ENCODE assay signal across 12 cellular contexts in the genomic region with DNA sequence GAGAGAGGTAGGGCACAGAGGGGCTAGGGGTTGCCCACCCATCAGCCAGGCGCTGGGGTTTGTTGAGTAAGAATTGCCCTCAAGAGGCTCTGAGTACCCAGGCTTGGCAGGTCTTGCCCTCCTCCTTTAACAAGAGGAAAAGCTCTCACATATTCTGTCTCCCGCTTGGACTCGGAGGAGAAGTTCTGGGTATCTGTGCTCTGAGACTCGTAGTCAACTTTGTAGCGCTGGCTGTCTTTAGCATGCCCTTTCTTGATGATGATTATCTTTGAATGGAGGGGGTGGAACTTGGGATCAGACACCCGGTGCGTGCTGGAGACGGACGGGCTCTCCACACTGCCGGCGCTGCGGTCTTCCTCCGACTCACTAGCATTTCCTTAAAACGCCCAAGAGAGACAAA. TPM values are rescaled to one million over a fixed set of nuclear protein-coding genes. Genes with fewer than 3 reads are reported as not detected.
DNase-seq lines count a peak whose midpoint lies in the region; ATAC-seq and TF ChIP-seq lines count a peak whose summit lies in the region.
"Had no signal": no experiment of that assay in that cellular context is flagged by ENCODE, and none has a peak within 500 bp of the region (broad histone marks: within the 10 kb centered on the region; RNA-seq: fewer than 3 reads in every experiment).

No MANE protein-coding gene starts in this region.

- H3K4me2 ChIP-seq in GM23248 (ENCODE audit: unreplicated experiment): peak overlapping the region; percentile 95
- peak overlapping the region; percentile 89 for H3K4me2 ChIP-seq in hepatocyte
- peak overlapping the region; percentile 95 for H3K4me2 ChIP-seq in smooth muscle cell

- in situ Hi-C loops in GM23248 (cut with MboI): loop anchor here (25.0 kb wide), 2 partner anchors 820 to 1270 kb away; no protein-coding TSS in a partner anchor

- peaks cover 11% of the 10 kb centered on the region; the same call in 1 of the 2 replicates for H3K4me1 ChIP-seq in GM23248 (ENCODE audit: insufficient read depth)
- peaks cover 7% of the 10 kb centered on the region for H3K4me1 ChIP-seq in hepatocyte (ENCODE audit: insufficient read depth)
- peaks cover 4% of the 10 kb centered on the region for H3K4me1 ChIP-seq in smooth muscle cell (ENCODE audit: low read depth)
- H3K4me1 ChIP-seq in foreskin keratinocyte: no peaks in the 10 kb centered on the region

- no peaks in the 10 kb centered on the region for H3K27me3 ChIP-seq in GM23248 (replicated peaks; ENCODE audit: insufficient read depth)
- peaks cover 26% of the 10 kb centered on the region for H3K27me3 ChIP-seq in hepatocyte
- H3K27me3 ChIP-seq in smooth muscle cell (ENCODE audit: low read depth): no peaks in the 10 kb centered on the region
- H3K27me3 ChIP-seq in foreskin keratinocyte: peaks cover 55% of the 10 kb centered on the region
- H3K27me3 ChIP-seq: MG63, Peyer's patch, SJSA1 had no signal

- H3K9ac ChIP-seq in GM23248: peak overlapping the region; percentile 96
- no peak overlapping the region for H3K9ac ChIP-seq in smooth muscle cell (ENCODE audit: low read depth)

- H2AFZ ChIP-seq in GM23248 (no peak overlapping the region), hepatocyte (no peak overlapping the region), smooth muscle cell (ENCODE audit: low read depth) (no peak overlapping the region)

- H3K79me2 ChIP-seq in GM23248 (ENCODE audit: insufficient read depth) (peaks cover 53% of the 10 kb centered on the region), hepatocyte (peaks cover 26% of the 10 kb centered on the region), smooth muscle cell (ENCODE audit: low read depth) (peaks cover 25% of the 10 kb centered on the region)

- ATAC-seq in foreskin keratinocyte: no peak

- H3F3A ChIP-seq in GM23248 (ENCODE audit: insufficient read depth) (peaks cover 89% of the 10 kb centered on the region), smooth muscle cell (ENCODE audit: low read depth) (peaks cover 79% of the 10 kb centered on the region)

- H3K36me3 ChIP-seq in GM23248 (ENCODE audit: low read depth) (peaks cover 82% of the 10 kb centered on the region), hepatocyte (replicated peaks; ENCODE audit: insufficient read depth, low read depth) (no peaks in the 10 kb centered on the region), smooth muscle cell (ENCODE audit: low read depth) (peaks cover 7% of the 10 kb centered on the region)

- DNase-seq in AG10803 (ENCODE audit: low read depth) (no peak), GM23248 (no peak), hepatocyte (ENCODE audit: low spot score) (no peak), smooth muscle cell (lab: John Stamatoyannopoulos, UW; ENCODE audit: unreplicated experiment) (no peak), NCI-H82 treated with DMSO at 0.1 percent for 48 hours (lab: John Stamatoyannopoulos, UW; ENCODE audit: unreplicated experiment) (no peak), foreskin keratinocyte (no peak), head of caudate nucleus (no peak)

- H3K9me2 ChIP-seq in GM23248 (ENCODE audit: insufficient read depth) (no peaks in the 10 kb centered on the region), hepatocyte (replicated peaks; ENCODE audit: insufficient read depth) (no peaks in the 10 kb centered on the region)

- H3K27ac ChIP-seq in GM23248 (peak overlapping the region; percentile 75), hepatocyte (no peak overlapping the region), smooth muscle cell (ENCODE audit: low read depth) (peak overlapping the region; percentile 27), foreskin keratinocyte (no peak overlapping the region)
- H3K27ac ChIP-seq: Peyer's patch, SJSA1 had no signal

- TF ChIP-seq CTCF in AG10803 (conservative IDR thresholded peaks at IDR 0.05; ENCODE audit: low read length) (no peak), hepatocyte (IDR thresholded peaks at IDR 0.05; ENCODE audit: poor library complexity) (no peak), smooth muscle cell (IDR thresholded peaks at IDR 0.05; ENCODE audit: borderline replicate concordance, insufficient read depth, poor library complexity, severe bottlenecking) (no peak), foreskin keratinocyte (conservative IDR thresholded peaks at IDR 0.05) (no peak)

- no peaks in the 10 kb centered on the region for H3K9me3 ChIP-seq in GM23248 (ENCODE audit: low read depth)
- no peaks in the 10 kb centered on the region for H3K9me3 ChIP-seq in hepatocyte (ENCODE audit: low read depth)
- H3K9me3 ChIP-seq in smooth muscle cell (replicated peaks; ENCODE audit: low read depth): no peaks in the 10 kb centered on the region
- H3K9me3 ChIP-seq: MG63, Peyer's patch, SJSA1 had no signal

- intact Hi-C loops in head of caudate nucleus (cut with DNase I): loop anchor here (5.0 to 10.0 kb wide), 2 partner anchors 1170 to 1268 kb away; no protein-coding TSS in a partner anchor

- H3K4me3 ChIP-seq in AG10803 (ENCODE audit: low read length) (peak overlapping the region; percentile 92), GM23248 (peak overlapping the region; percentile 99), hepatocyte (no peak overlapping the region), smooth muscle cell (peak overlapping the region; percentile 70)
- H3K4me3 ChIP-seq: SJSA1 had no signal

- H4K20me1 ChIP-seq in GM23248 (ENCODE audit: insufficient read depth) (peaks cover 30% of the 10 kb centered on the region), hepatocyte (ENCODE audit: insufficient read depth, poor library complexity, severe bottlenecking) (peaks cover 18% of the 10 kb centered on the region), smooth muscle cell (ENCODE audit: low read depth) (peaks cover 85% of the 10 kb centered on the region)

- WGBS in GM23248 (ENCODE audit: low coverage in 1 of 2, low lambda C conversion rate in 2 of 2, missing lambda C conversion rate in 2 of 2), 2 experiments: 84 to 86% methylated on average over 14 of the region's 14 CpGs
- 80% methylated on average over 14 of the region's 14 CpGs for WGBS in hepatocyte (ENCODE audit: low lambda C conversion rate, missing lambda C conversion rate)
- 66% methylated on average over 14 of the region's 14 CpGs for WGBS in smooth muscle cell (ENCODE audit: low lambda C conversion rate)

RNA-seq across cellular contexts. Expression of gene IGFBP3, which starts 4.0 kb away (rescaled TPM):
- total RNA-seq in GM23248 (2014; rRNA removed; shearing (Covaris generic)): 29,310 and 34,986 TPM in 2 replicates
- 17,437 and 17,601 TPM in 2 replicates for polyA plus RNA-seq in GM23248 (2016; fragmentation: Nextera tagmentation; extraction: Ambion mirVana)
- total RNA-seq in hepatocyte: 573 and 632 TPM in 2 replicates
- 268 and 355 TPM in 2 replicates for polyA plus RNA-seq in hepatocyte
- total RNA-seq in smooth muscle cell: 4,025 and 5,098 TPM in 2 replicates
- polyA plus RNA-seq in smooth muscle cell: 1,776 and 1,956 TPM in 2 replicates
- 0.58 and 0.63 TPM in 2 replicates for total RNA-seq in foreskin keratinocyte
- polyA plus RNA-seq in foreskin keratinocyte: 0.58 and 0.64 TPM in 2 replicates

RNA-seq across cellular contexts. Expression of gene IGFBP1, which starts 28.8 kb away (rescaled TPM):
- 1.3 TPM in 1 of 2 replicates, not detected in the other for total RNA-seq in GM23248 (2014; rRNA removed; shearing (Covaris generic))
- polyA plus RNA-seq in GM23248 (2016; fragmentation: Nextera tagmentation; extraction: Ambion mirVana) (0.34 and 0.50 TPM in 2 replicates), hepatocyte (19.6 and 26.3 TPM in 2 replicates), smooth muscle cell (0.31 TPM in 1 of 2 replicates, not detected in the other), foreskin keratinocyte (not detected in 2 replicates)
- total RNA-seq in hepatocyte (20.0 and 20.4 TPM in 2 replicates), smooth muscle cell (not detected in 2 replicates), foreskin keratinocyte (not detected in 2 replicates)
- total RNA-seq: G401, H9, Peyer's patch, SJSA1 had no signal

RNA-seq across cellular contexts. Expression of gene CCDC201, which starts 44.2 kb away (rescaled TPM):
- total RNA-seq in GM23248 (2014; rRNA removed; shearing (Covaris generic)): not detected in 2 replicates
- polyA plus RNA-seq in GM23248 (2016; fragmentation: Nextera tagmentation; extraction: Ambion mirVana) (not detected in 2 replicates), hepatocyte (not detected in 2 replicates), smooth muscle cell (not detected in 2 replicates), foreskin keratinocyte (not detected in 2 replicates)
- total RNA-seq in hepatocyte (not detected in 2 replicates), smooth muscle cell (not detected in 2 replicates), foreskin keratinocyte (not detected in 2 replicates)
- total RNA-seq: G401, H9, Peyer's patch, SJSA1 had no signal

Comparison
In these comparisons a context has a peak if more than half of its experiments do, and no peak if none do; other contexts are left out.
1. H3K27ac ChIP-seq: peak in GM23248 (single experiment) and smooth muscle cell (single experiment); none in hepatocyte (single experiment) and foreskin keratinocyte (single experiment).
2. RNA of gene IGFBP3, which starts 4.0 kb away (total RNA-seq): 29,310 to 34,986 TPM in GM23248, 4,025 to 5,098 TPM in smooth muscle cell and 573 to 632 TPM in hepatocyte; 0.58 to 0.63 TPM in foreskin keratinocyte; every median in the first group is over 100 times any median in the second.
3. Peak in every context shown above with its lines, with median percentiles within 50 percentile points of each other: H3K4me2 ChIP-seq.